In genomic region chr20:50286609-50287008, GRCh38 we compare ENCODE assay signal across 8 cellular contexts.
A peak's percentile ranks its signal among the peaks of the same experiment; 100 is the strongest.
DNase-seq lines count a peak whose midpoint lies in the region; ATAC-seq, FAIRE-seq and TF ChIP-seq lines count a peak whose summit lies in the region.

No MANE protein-coding gene starts in this region.

- DNase-seq in activated T-cell treated with anti-CD3 and anti-CD28 coated beads, Interleukin-2, amount 50 U/mL, for 48 hours = peak; percentile 30 to 36
- no peak for DNase-seq in activated T-cell treated with anti-CD3 and anti-CD28 coated beads, Interleukin-2, amount 50 U/mL, for 4 hours
- DNase-seq in adrenal gland (peak in 4 of 7 donors; percentile 45 to 72 (median 52)), urothelium cell line (ENCODE audit: low spot score) (peak; percentile 99), globus pallidus (ENCODE audit: low spot score) (no peak)
- DNase-seq in stimulated activated naive CD8-positive, alpha-beta T cell treated with anti-CD3 and anti-CD28 coated beads, Interleukin-15, amount 100 ng/mL, for 72 hours = no peak

- H3K27ac Mint-ChIP-seq in stimulated activated naive CD8-positive, alpha-beta T cell treated with anti-CD3 and anti-CD28 coated beads, Interleukin-15, amount 100 ng/mL, for 72 hours = no peak overlapping the region

- TF ChIP-seq POLR2A in adrenal gland (IDR thresholded peaks at IDR 0.05) = no peak

- H3K4me3 Mint-ChIP-seq in activated T-cell treated with anti-CD3 and anti-CD28 coated beads, Interleukin-2, amount 50 U/mL, for 4 hours = no peak overlapping the region
- no peak overlapping the region for H3K4me3 Mint-ChIP-seq in stimulated activated naive CD8-positive, alpha-beta T cell treated with anti-CD3 and anti-CD28 coated beads, Interleukin-15, amount 100 ng/mL, for 72 hours

- intact Hi-C loops in adrenal gland (cut with DNase I) = no loop called here

- no peak for TF ChIP-seq CTCF in adrenal gland (IDR thresholded peaks at IDR 0.05)

- no peaks in the 10 kb centered on the region for H3K9me3 ChIP-seq in adrenal gland (replicated peaks in 1 of 3)

- WGBS in adrenal gland, 4 donors = 72 to 86% (median 79%) methylated on average over 9 to 11 of the region's 11 CpGs

- H3K4me1 ChIP-seq in adrenal gland (replicated peaks in 1 of 2) = peaks cover 23 to 50% of the 10 kb centered on the region in 2 donors

- ATAC-seq in activated T-cell treated with anti-CD3 and anti-CD28 coated beads, Interleukin-2, amount 50 U/mL, for 4 hours = no peak
- no peak for ATAC-seq in stimulated activated naive CD8-positive, alpha-beta T cell treated with anti-CD3 and anti-CD28 coated beads, Interleukin-15, amount 100 ng/mL, for 72 hours
- no peak for ATAC-seq in GM18511 (IDR thresholded peaks at IDR 0.05; ENCODE audit: unreplicated experiment)

- FAIRE-seq in urothelium cell line (lab: Jason Lieb, UNC) = no peak

- H3K4me1 Mint-ChIP-seq in activated T-cell treated with anti-CD3 and anti-CD28 coated beads, Interleukin-2, amount 50 U/mL, for 4 hours (ENCODE audit: low read depth) = peaks cover 13% of the 10 kb centered on the region
- H3K4me1 Mint-ChIP-seq in stimulated activated naive CD8-positive, alpha-beta T cell treated with anti-CD3 and anti-CD28 coated beads, Interleukin-15, amount 100 ng/mL, for 72 hours = peaks cover 33% of the 10 kb centered on the region

- H3K27me3 ChIP-seq in adrenal gland (no peaks in the 10 kb centered on the region), layer of hippocampus (ENCODE audit: control insufficient read depth, insufficient read depth, low read length) (no peaks in the 10 kb centered on the region)

- H3K36me3 Mint-ChIP-seq in activated T-cell treated with anti-CD3 and anti-CD28 coated beads, Interleukin-2, amount 50 U/mL, for 4 hours (ENCODE audit: insufficient read depth) = no peaks in the 10 kb centered on the region

- H3K9me3 Mint-ChIP-seq in activated T-cell treated with anti-CD3 and anti-CD28 coated beads, Interleukin-2, amount 50 U/mL, for 4 hours = no peaks in the 10 kb centered on the region
- no peaks in the 10 kb centered on the region for H3K9me3 Mint-ChIP-seq in stimulated activated naive CD8-positive, alpha-beta T cell treated with anti-CD3 and anti-CD28 coated beads, Interleukin-15, amount 100 ng/mL, for 72 hours

- no peaks in the 10 kb centered on the region for H3K36me3 ChIP-seq in adrenal gland (replicated peaks in 1 of 2)

- H3K4me3 ChIP-seq in adrenal gland = no peak overlapping the region

- peaks cover 17% of the 10 kb centered on the region for H3K27me3 Mint-ChIP-seq in activated T-cell treated with anti-CD3 and anti-CD28 coated beads, Interleukin-2, amount 50 U/mL, for 4 hours (ENCODE audit: low read depth)
- H3K27me3 Mint-ChIP-seq in stimulated activated naive CD8-positive, alpha-beta T cell treated with anti-CD3 and anti-CD28 coated beads, Interleukin-15, amount 100 ng/mL, for 72 hours = peaks cover 37% of the 10 kb centered on the region

- H3K27ac ChIP-seq in adrenal gland = peak overlapping the region; percentile 87 to 98 (median 93)
- peak overlapping the region; percentile 33 for H3K27ac ChIP-seq in layer of hippocampus (ENCODE audit: low read depth, low read length)

Comparison
In these comparisons a context has a peak if more than half of its experiments do, and no peak if none do; other contexts are left out.
1. DNase-seq: peak in activated T-cell treated with anti-CD3 and anti-CD28 coated beads, Interleukin-2, amount 50 U/mL, for 48 hours (2 of 2), adrenal gland (4 of 7) and urothelium cell line (single experiment); none in activated T-cell treated with anti-CD3 and anti-CD28 coated beads, Interleukin-2, amount 50 U/mL, for 4 hours (single experiment), stimulated activated naive CD8-positive, alpha-beta T cell treated with anti-CD3 and anti-CD28 coated beads, Interleukin-15, amount 100 ng/mL, for 72 hours (0 of 2) and globus pallidus (single experiment).